Comparison of ENCODE assay signal across 9 cellular contexts in the genomic region with DNA sequence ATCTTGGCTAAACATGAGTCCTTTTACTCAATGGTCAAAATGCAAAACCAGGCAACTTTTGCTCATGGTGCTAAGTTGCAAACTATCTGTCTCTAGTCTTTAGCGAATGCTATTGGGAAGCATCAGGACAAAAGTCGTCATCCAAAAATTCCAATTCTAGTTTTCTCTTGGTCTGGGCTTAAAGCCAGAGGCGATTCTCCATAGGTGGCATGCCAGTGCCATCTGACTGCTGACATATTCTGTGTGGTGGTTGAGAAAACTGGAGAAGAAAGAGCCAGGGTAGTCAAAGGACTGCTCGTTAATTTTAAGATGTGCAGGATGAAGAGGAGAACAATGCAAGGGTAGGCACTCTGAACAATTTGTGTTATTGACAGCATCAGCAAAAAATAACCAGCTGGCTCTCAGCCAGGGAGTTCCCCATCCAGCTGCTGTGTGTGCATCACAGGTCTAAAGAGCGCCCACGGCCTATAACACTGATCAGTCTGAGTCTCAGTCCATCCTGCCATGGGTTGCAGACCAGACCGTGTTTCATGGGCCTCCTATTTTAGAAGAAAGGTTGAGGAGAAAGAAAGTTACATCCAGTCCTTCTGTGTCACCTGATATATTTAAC.
DNase-seq lines count a peak whose midpoint lies in the region; ATAC-seq lines count a peak whose summit lies in the region.
"Had no signal": no experiment of that assay in that cellular context is flagged by ENCODE, and none has a peak within 500 bp of the region (broad histone marks: within the 10 kb centered on the region; RNA-seq: fewer than 3 reads in every experiment).

No MANE protein-coding gene starts in this region.

- CTCF ChIA-PET in activated naive CD4-positive, alpha-beta T cell treated with anti-CD3 and anti-CD28 coated beads for 36 hours (lab: Charles Lee), result interaction anchor here (1.0 to 1.6 kb wide), 4 partner anchors 15 to 480 kb away, joined by 3 to 6 read pairs (median 4); no protein-coding TSS in a partner anchor

- H3K27me3 Mint-ChIP-seq in activated naive CD4-positive, alpha-beta T cell treated with anti-CD3 and anti-CD28 coated beads for 36 hours (ENCODE audit: low read depth), result no peaks in the 10 kb centered on the region

- intact Hi-C loops in activated naive CD4-positive, alpha-beta T cell treated with anti-CD3 and anti-CD28 coated beads for 36 hours (cut with micrococcal nuclease), result loop anchor here (5.0 kb wide), 1 partner anchor 114 kb away; no protein-coding TSS in a partner anchor

- H3K27ac Mint-ChIP-seq in activated naive CD4-positive, alpha-beta T cell treated with anti-CD3 and anti-CD28 coated beads for 36 hours, result no peak overlapping the region
- peak overlapping the region in 1 of 2 donors; percentile 16 for H3K27ac Mint-ChIP-seq in activated naive CD4-positive, alpha-beta T cell treated with anti-CD3 and anti-CD28 coated beads, Interleukin-2, amount 50 U/mL, for 72 hours
- H3K27ac Mint-ChIP-seq: type B pancreatic cell had no signal

- ATAC-seq in activated naive CD4-positive, alpha-beta T cell treated with anti-CD3 and anti-CD28 coated beads, Interleukin-2, amount 50 U/mL, for 72 hours, result no peak

- H3K4me1 Mint-ChIP-seq in activated naive CD4-positive, alpha-beta T cell treated with anti-CD3 and anti-CD28 coated beads for 36 hours (ENCODE audit: low read depth), result peaks cover 47% of the 10 kb centered on the region

- H3K4me3 Mint-ChIP-seq in activated naive CD4-positive, alpha-beta T cell treated with anti-CD3 and anti-CD28 coated beads for 36 hours, result no peak overlapping the region
- H3K4me3 Mint-ChIP-seq: type B pancreatic cell had no signal

- no peaks in the 10 kb centered on the region for H3K9me3 Mint-ChIP-seq in activated naive CD4-positive, alpha-beta T cell treated with anti-CD3 and anti-CD28 coated beads for 36 hours
- no peaks in the 10 kb centered on the region for H3K9me3 Mint-ChIP-seq in activated naive CD4-positive, alpha-beta T cell treated with anti-CD3 and anti-CD28 coated beads, Interleukin-2, amount 50 U/mL, for 72 hours

- no peaks in the 10 kb centered on the region for H3K36me3 Mint-ChIP-seq in activated naive CD4-positive, alpha-beta T cell treated with anti-CD3 and anti-CD28 coated beads for 36 hours (ENCODE audit: low read depth)
- peaks cover 0 to 4% of the 10 kb centered on the region in 2 donors for H3K36me3 Mint-ChIP-seq in activated naive CD4-positive, alpha-beta T cell treated with anti-CD3 and anti-CD28 coated beads, Interleukin-2, amount 50 U/mL, for 72 hours

- in situ Hi-C loops in KBM-7 (cut with MboI; ENCODE audit: low pct_unique_long_range_greater_than_20kb, low sequenced_read_pairs), result loop anchor here (25.0 kb wide), 1 partner anchor 474 kb away; no protein-coding TSS in a partner anchor

- DNase-seq in activated naive CD4-positive, alpha-beta T cell treated with anti-CD3 and anti-CD28 coated beads for 36 hours, result peak; percentile 52
- DNase-seq in activated naive CD4-positive, alpha-beta T cell treated with anti-CD3 and anti-CD28 coated beads, Interleukin-2, amount 50 U/mL, for 72 hours (ENCODE audit: low spot score in 2 of 2), result no peak
- DNase-seq in NCI-H146 treated with DMSO at 0.1 percent for 48 hours (lab: John Stamatoyannopoulos, UW; ENCODE audit: unreplicated experiment) (peak; percentile 24), LoVo (ENCODE audit: low spot score) (no peak), hypothalamus (lab: John Stamatoyannopoulos, UW) (no peak), KBM-7 (no peak), HT-29 (ENCODE audit: low spot score) (no peak)
- DNase-seq in central memory CD4-positive, alpha-beta T cell, result peak; percentile 31

Comparison
In these comparisons a context has a peak if more than half of its experiments do, and no peak if none do; other contexts are left out.
1. DNase-seq: peak in activated naive CD4-positive, alpha-beta T cell treated with anti-CD3 and anti-CD28 coated beads for 36 hours (single experiment), NCI-H146 treated with DMSO at 0.1 percent for 48 hours (single experiment) and central memory CD4-positive, alpha-beta T cell (single experiment); none in activated naive CD4-positive, alpha-beta T cell treated with anti-CD3 and anti-CD28 coated beads, Interleukin-2, amount 50 U/mL, for 72 hours (0 of 2), LoVo (single experiment), hypothalamus (0 of 51), KBM-7 (single experiment) and HT-29 (single experiment).